ENCODE assay signal across 21 cellular contexts in the genomic region with DNA sequence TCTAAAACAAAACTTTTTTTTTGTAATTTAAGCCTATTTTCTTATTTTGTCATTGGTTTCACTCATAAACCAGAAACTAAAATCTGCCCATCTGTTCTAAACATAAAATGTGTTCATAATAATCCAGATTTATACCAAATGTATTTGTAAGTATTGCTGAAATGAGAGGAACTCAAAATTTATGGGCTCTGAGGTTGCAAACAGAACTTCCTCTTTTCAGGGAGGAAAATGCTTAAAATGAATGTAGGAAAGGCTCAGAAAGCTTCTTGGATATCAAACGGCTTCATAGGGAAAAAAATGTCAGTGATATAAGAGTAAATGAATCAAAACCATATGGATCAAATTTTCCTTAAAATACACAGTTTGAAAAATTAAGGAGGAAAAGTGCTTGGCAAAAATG.
"Had no signal": no experiment of that assay in that cellular context is flagged by ENCODE, and none has a peak within 500 bp of the region (broad histone marks: within the 10 kb centered on the region; RNA-seq: fewer than 3 reads in every experiment).

No MANE protein-coding gene starts in this region.

- H3K27ac ChIP-seq: breast epithelium, colonic mucosa, KMS-11 had no signal

- DNase-seq: activated CD4-positive, alpha-beta T cell treated with anti-CD3 and anti-CD28 coated beads for 48 hours; activated CD4-positive, alpha-beta T cell treated with anti-CD3 and anti-CD28 coated beads, Interleukin-2, amount 50 U/mL, for 4 hours; activated CD4-positive, CD25-positive, alpha-beta regulatory T cell treated with anti-CD3 and anti-CD28 coated beads, Interleukin-2, amount 50 U/mL, for 72 hours; activated CD8-positive, alpha-beta memory T cell treated with anti-CD3 and anti-CD28 coated beads, Interleukin-2, amount 50 U/mL, for 48 hours; activated CD8-positive, alpha-beta T cell treated with anti-CD3 and anti-CD28 coated beads, Interleukin-2, amount 10 ng/mL, durations not matched to agents 7 days and 5 days; activated naive CD4-positive, alpha-beta T cell; activated T-cell treated with anti-CD3 and anti-CD28 coated beads, Interleukin-2, amount 50 U/mL, for 1 hour; aorta; caudate nucleus; colonic mucosa; MM.1S; NCI-H1105; NCI-H1436; NCI-H1694 treated with DMSO at 0.1 percent for 48 hours; NCI-H2081; NCI-H524; PC-3; SHP77 had no signal

- H3K9me3 ChIP-seq: breast epithelium, colonic mucosa had no signal

- H3K36me3 ChIP-seq: breast epithelium, colonic mucosa had no signal

- ATAC-seq: activated CD8-positive, alpha-beta T cell treated with anti-CD3 and anti-CD28 coated beads, Interleukin-2, amount 10 ng/mL, durations not matched to agents 7 days and 5 days; PC-3; WTC11 had no signal

- H3K4me3 ChIP-seq: breast epithelium, colonic mucosa had no signal

- H3K9ac ChIP-seq: KMS-11 had no signal
